In genomic region chr9:99632349-99633038, GRCh38 we compare ENCODE assay signal across 18 cellular contexts.
"Had no signal": no experiment of that assay in that cellular context is flagged by ENCODE, and none has a peak within 500 bp of the region (broad histone marks: within the 10 kb centered on the region; RNA-seq: fewer than 3 reads in every experiment).

No MANE protein-coding gene starts in this region.

- H3K27ac Mint-ChIP-seq: naive thymus-derived CD8-positive, alpha-beta T cell had no signal

- H3K9me3 Mint-ChIP-seq: naive thymus-derived CD8-positive, alpha-beta T cell had no signal

- H3K4me1 ChIP-seq: heart left ventricle, sigmoid colon, suprapubic skin, thyroid gland, upper lobe of left lung, uterus had no signal

- ATAC-seq: heart left ventricle; naive thymus-derived CD8-positive, alpha-beta T cell; stimulated activated naive CD8-positive, alpha-beta T cell treated with anti-CD3 and anti-CD28 coated beads, Interleukin-15, Interleukin-2, amounts not matched to agents 100 U/mL and 50 U/mL, for 24 hours had no signal

- H3K36me3 ChIP-seq: heart left ventricle, neutrophil, sigmoid colon, suprapubic skin, thyroid gland, upper lobe of left lung, uterus had no signal

- H3K9me3 ChIP-seq: heart left ventricle, neutrophil, sigmoid colon, suprapubic skin, thyroid gland, upper lobe of left lung, uterus had no signal

- H3K4me3 Mint-ChIP-seq: naive thymus-derived CD8-positive, alpha-beta T cell had no signal

- DNase-seq: cortex of kidney; dorsolateral prefrontal cortex; effector CD8-positive, alpha-beta T cell; foreskin melanocyte; heart left ventricle; hippocampal formation; kidney glomerular epithelial cell; mesendoderm; naive thymus-derived CD8-positive, alpha-beta T cell; posterior cingulate gyrus; sigmoid colon; stimulated activated naive CD8-positive, alpha-beta T cell treated with anti-CD3 and anti-CD28 coated beads, Interleukin-15, Interleukin-2, amounts not matched to agents 100 U/mL and 50 U/mL, for 24 hours; thyroid gland; upper lobe of left lung; uterus had no signal

- H3K4me3 ChIP-seq: dorsolateral prefrontal cortex, heart left ventricle, sigmoid colon, skin epidermis, suprapubic skin, thyroid gland, upper lobe of left lung, uterus had no signal

- H3K27ac ChIP-seq: dorsolateral prefrontal cortex, heart left ventricle, neutrophil, sigmoid colon, skin epidermis, suprapubic skin, thyroid gland, upper lobe of left lung, uterus had no signal

- H3K36me3 Mint-ChIP-seq: naive thymus-derived CD8-positive, alpha-beta T cell had no signal

- H3K27me3 ChIP-seq: dorsolateral prefrontal cortex, heart left ventricle, neutrophil, sigmoid colon, suprapubic skin, thyroid gland, upper lobe of left lung, uterus had no signal
